Comparison of ENCODE assay signal across 8 cellular contexts in genomic region chr2:14944562-14945346, GRCh38.
DNase-seq lines count a peak whose midpoint lies in the region; ATAC-seq and TF ChIP-seq lines count a peak whose summit lies in the region.

No MANE protein-coding gene starts in this region.

- H3K4me1 ChIP-seq in lower lobe of right lung = no peaks in the 10 kb centered on the region

- ATAC-seq in HG03342 (IDR thresholded peaks at IDR 0.05; ENCODE audit: unreplicated experiment) (peak; percentile 75), GM18517 (IDR thresholded peaks at IDR 0.05; ENCODE audit: unreplicated experiment) (no peak), lower lobe of right lung (no peak)

- H3K27ac ChIP-seq in lower lobe of right lung = no peak overlapping the region

- DNase-seq in NCI-H1092 treated with DMSO at 0.1 percent for 48 hours (lab: John Stamatoyannopoulos, UW) (peak; percentile 20), NCI-H1092 (lab: John Stamatoyannopoulos, UW) (no peak), RKO (ENCODE audit: low spot score) (peak; percentile 54), kidney epithelial cell (ENCODE audit: low read depth) (no peak), activated T-cell treated with anti-CD3 and anti-CD28 coated beads for 4 hours (no peak), lower lobe of right lung (no peak)

- H3K36me3 ChIP-seq in kidney epithelial cell (ENCODE audit: control insufficient read depth, insufficient read depth, low read length) (no peaks in the 10 kb centered on the region), lower lobe of right lung (no peaks in the 10 kb centered on the region)

- H3K27me3 ChIP-seq in kidney epithelial cell (ENCODE audit: control insufficient read depth, insufficient read depth, low read length) (no peaks in the 10 kb centered on the region), lower lobe of right lung (ENCODE audit: low read depth) (no peaks in the 10 kb centered on the region)

- H3K4me3 ChIP-seq in kidney epithelial cell (ENCODE audit: low read depth, low read length) (no peak overlapping the region), lower lobe of right lung (no peak overlapping the region)

- intact Hi-C loops in lower lobe of right lung (cut with DNase I) = no loop called here

- no peaks in the 10 kb centered on the region for H3K9me3 ChIP-seq in lower lobe of right lung

- peak; percentile 36 for TF ChIP-seq CTCF in kidney epithelial cell (IDR thresholded peaks at IDR 0.05; ENCODE audit: insufficient read depth, low read length, poor library complexity, severe bottlenecking)
- TF ChIP-seq CTCF in lower lobe of right lung (IDR thresholded peaks at IDR 0.05) = no peak

Comparison
In these comparisons a context has a peak if more than half of its experiments do, and no peak if none do; other contexts are left out.
1. DNase-seq: peak in NCI-H1092 treated with DMSO at 0.1 percent for 48 hours (single experiment) and RKO (single experiment); none in NCI-H1092 (single experiment), kidney epithelial cell (single experiment), activated T-cell treated with anti-CD3 and anti-CD28 coated beads for 4 hours (single experiment) and lower lobe of right lung (single experiment).